ENCODE assay signal across 11 cellular contexts in genomic region chr15:64636101-64636500, GRCh38.
DNase-seq lines count a peak whose midpoint lies in the region; ATAC-seq and TF ChIP-seq lines count a peak whose summit lies in the region.
"Had no signal": no experiment of that assay in that cellular context is flagged by ENCODE, and none has a peak within 500 bp of the region (broad histone marks: within the 10 kb centered on the region; RNA-seq: fewer than 3 reads in every experiment).

No MANE protein-coding gene starts in this region.

- H3K36me3 ChIP-seq in heart left ventricle (peaks cover 0 to 7% (median 0%) of the 10 kb centered on the region in 9 donors), mammary epithelial cell (ENCODE audit: insufficient read depth, low read length) (peaks cover 1% of the 10 kb centered on the region), transverse colon (no peaks in the 10 kb centered on the region)

- H3K4me3 ChIP-seq in heart left ventricle (no peak overlapping the region), mammary epithelial cell (replicated peaks in 1 of 3; ENCODE audit: insufficient read depth in 1 of 3, low read depth in 2 of 3, low read length in 3 of 3) (no peak overlapping the region), transverse colon (no peak overlapping the region)
- H3K4me3 ChIP-seq: mucosa of descending colon had no signal

- TF ChIP-seq CTCF in heart left ventricle (IDR thresholded peaks at IDR 0.05) (no peak), mammary epithelial cell (conservative IDR thresholded peaks at IDR 0.05 in 1 of 2, IDR thresholded peaks at IDR 0.05 in 1 of 2; ENCODE audit: extremely low read depth in 1 of 2, insufficient read depth in 1 of 2, low read depth in 1 of 2, low read length in 2 of 2) (no peak), transverse colon (IDR thresholded peaks at IDR 0.05) (no peak)

- CTCF ChIA-PET in mammary epithelial cell (lab: Charles Lee; ENCODE audit: low non-redundant PET): no interaction called here

- no peak for ATAC-seq in heart left ventricle
- no peak for ATAC-seq in left cardiac atrium
- ATAC-seq in memory B cell (ENCODE audit: low read depth): no peak
- no peak for ATAC-seq in GM21360 (IDR thresholded peaks at IDR 0.05; ENCODE audit: unreplicated experiment)

- no peak overlapping the region for H3K4me2 ChIP-seq in mammary epithelial cell (ENCODE audit: insufficient read depth, low read depth, low read length)

- H2AFZ ChIP-seq in mammary epithelial cell (ENCODE audit: low read depth, low read length): no peak overlapping the region

- BruUV-seq in mammary epithelial cell (replicated peaks; lab: Mats Ljungman, UMichigan): no TSS peak

- peaks cover 23% of the 10 kb centered on the region for H3K36me3 Mint-ChIP-seq in memory B cell

- H3K27ac Mint-ChIP-seq in memory B cell: peak overlapping the region; percentile 35
- H3K27ac Mint-ChIP-seq: T-helper 1 cell treated with Interleukin-12 subunit alpha and Interleukin-12 subunit beta and Interleukin-4 antibody, amounts not matched to agents 30 μg/mL and 1 μg/mL, for 36 hours had no signal

- H3K9ac ChIP-seq in mammary epithelial cell (ENCODE audit: insufficient read depth, low read length): no peak overlapping the region

- H3K4me1 Mint-ChIP-seq in memory B cell: peaks cover 36% of the 10 kb centered on the region

- no peaks in the 10 kb centered on the region for H4K20me1 ChIP-seq in mammary epithelial cell (ENCODE audit: insufficient read depth, low read length)

- H3K4me3 Mint-ChIP-seq in memory B cell: no peak overlapping the region
- H3K4me3 Mint-ChIP-seq: T-helper 1 cell treated with Interleukin-12 subunit alpha and Interleukin-12 subunit beta and Interleukin-4 antibody, amounts not matched to agents 30 μg/mL and 1 μg/mL, for 36 hours had no signal

- peaks cover 70% of the 10 kb centered on the region for H3K79me2 ChIP-seq in mammary epithelial cell (ENCODE audit: insufficient read depth, low read length)

- peaks cover 8% of the 10 kb centered on the region for H3K9me3 Mint-ChIP-seq in memory B cell

- H3K27ac ChIP-seq in heart left ventricle: peak overlapping the region in 10 of 12 donors; percentile 11 to 64 (median 36)
- H3K27ac ChIP-seq in mammary epithelial cell (ENCODE audit: insufficient read depth, low read depth, low read length): peak overlapping the region; percentile 4
- H3K27ac ChIP-seq in transverse colon: peak overlapping the region; percentile 51 to 72 (median 61)

- H3K27me3 Mint-ChIP-seq in memory B cell: no peaks in the 10 kb centered on the region

- TF ChIP-seq EP300 in transverse colon (IDR thresholded peaks at IDR 0.05; ENCODE audit: low read depth): no peak

- no peak for DNase-seq in heart left ventricle
- DNase-seq in left cardiac atrium: no peak
- DNase-seq in mammary epithelial cell: no peak
- no peak for DNase-seq in memory B cell (ENCODE audit: low spot score in 2 of 2)
- no peak for DNase-seq in transverse colon
- no peak for DNase-seq in SW480 (ENCODE audit: low spot score)
- DNase-seq in iPS-NIHi11 (ENCODE audit: low spot score): no peak
- DNase-seq: NCI-H524 had no signal

- TF ChIP-seq POLR2A in heart left ventricle (IDR thresholded peaks at IDR 0.05) (no peak), transverse colon (IDR thresholded peaks at IDR 0.05) (no peak)

- dilution Hi-C loops in mammary epithelial cell (cut with HindIII; ENCODE audit: low sequenced_read_pairs): no loop called here

- 71 to 74% (median 73%) methylated on average over 2 of the region's 2 CpGs for WGBS in heart left ventricle, 4 donors
- WGBS in mammary epithelial cell (ENCODE audit: low coverage, missing lambda C conversion rate): 63% methylated on average over 2 of the region's 2 CpGs
- 51 to 55% methylated on average over 2 of the region's 2 CpGs for WGBS in transverse colon (ENCODE audit: low coverage in 1 of 2), 2 donors

- H3K9me3 ChIP-seq in heart left ventricle (peaks cover 0 to 12% (median 0%) of the 10 kb centered on the region in 12 donors), mammary epithelial cell (replicated peaks; ENCODE audit: insufficient read depth, low read length) (peaks cover 4% of the 10 kb centered on the region), transverse colon (no peaks in the 10 kb centered on the region)
- H3K9me3 ChIP-seq: mucosa of descending colon had no signal

- intact Hi-C loops in heart left ventricle (cut with DNase I) (loop anchor here in 1 of 10 donors (5.0 kb wide), 1 partner anchor 174 kb away; the partner anchor contains the start of gene ZNF609), left cardiac atrium (cut with DNase I) (loop anchor here in 1 of 2 donors (10.0 kb wide), 1 partner anchor 171 kb away; the partner anchor contains the start of gene ZNF609), mammary epithelial cell (cut with micrococcal nuclease) (loop anchor here (10.0 kb wide), 1 partner anchor 111 kb away; no protein-coding TSS in a partner anchor), transverse colon (cut with DNase I; ENCODE audit: low total_unique reads) (no loop called here)

- H3K27me3 ChIP-seq in heart left ventricle (no peaks in the 10 kb centered on the region), mammary epithelial cell (ENCODE audit: insufficient read depth, low read length) (no peaks in the 10 kb centered on the region), transverse colon (no peaks in the 10 kb centered on the region)

- H3K4me1 ChIP-seq in heart left ventricle (peaks cover 7 to 72% (median 35%) of the 10 kb centered on the region in 12 donors), mammary epithelial cell (ENCODE audit: insufficient read depth, low read length) (peaks cover 16% of the 10 kb centered on the region), transverse colon (peaks cover 11 to 71% (median 50%) of the 10 kb centered on the region in 4 donors)

- in situ Hi-C loops in mammary epithelial cell (cut with MboI; ENCODE audit: low sequenced_read_pairs in 2 of 2): no loop called here
- in situ Hi-C loops in transverse colon (cut with MboI; ENCODE audit: low pct_ligation_motif_present in 1 of 4, low pct_unique_long_range_greater_than_20kb in 1 of 4, low sequenced_read_pairs in 3 of 4): loop anchor here in 1 of 4 donors (25.0 kb wide), 1 partner anchor 199 kb away; no protein-coding TSS in a partner anchor

Comparison
In these comparisons a context has a peak if more than half of its experiments do, and no peak if none do; other contexts are left out.
1. H3K27ac ChIP-seq: peak in every context shown above with its lines; median percentile 61 in transverse colon; 36 in heart left ventricle; 4 in mammary epithelial cell.